ENCODE assay signal across 12 cellular contexts in genomic region chr6:20182926-20183521, GRCh38. TPM values are rescaled to one million over a fixed set of nuclear protein-coding genes. Genes with fewer than 3 reads are reported as not detected.
A peak's percentile ranks its signal among the peaks of the same experiment; 100 is the strongest.
DNase-seq lines count a peak whose midpoint lies in the region; ATAC-seq and TF ChIP-seq lines count a peak whose summit lies in the region.
"Had no signal": no experiment of that assay in that cellular context is flagged by ENCODE, and none has a peak within 500 bp of the region (broad histone marks: within the 10 kb centered on the region; RNA-seq: fewer than 3 reads in every experiment).

No MANE protein-coding gene starts in this region.

- CTCF ChIA-PET in activated CD8-positive, alpha-beta T cell treated with anti-CD3 and anti-CD28 coated beads, Interleukin-2, amount 10 ng/mL, durations not matched to agents 7 days and 5 days (lab: Charles Lee), result no interaction called here

- H3K9me3 Mint-ChIP-seq in activated T-helper 17 cell treated with anti-CD3 and anti-CD28 coated beads, Interleukin-2, amount 50 U/mL, for 72 hours, result peaks cover 5% of the 10 kb centered on the region
- no peaks in the 10 kb centered on the region for H3K9me3 Mint-ChIP-seq in type B pancreatic cell
- H3K9me3 Mint-ChIP-seq in activated CD8-positive, alpha-beta T cell treated with anti-CD3 and anti-CD28 coated beads, Interleukin-2, amount 10 ng/mL, durations not matched to agents 7 days and 5 days (ENCODE audit: insufficient read depth), result no peaks in the 10 kb centered on the region

- H3K4me3 Mint-ChIP-seq in activated T-helper 17 cell treated with anti-CD3 and anti-CD28 coated beads, Interleukin-2, amount 50 U/mL, for 72 hours, result no peak overlapping the region
- H3K4me3 Mint-ChIP-seq in type B pancreatic cell, result no peak overlapping the region
- no peak overlapping the region for H3K4me3 Mint-ChIP-seq in activated CD8-positive, alpha-beta T cell treated with anti-CD3 and anti-CD28 coated beads, Interleukin-2, amount 10 ng/mL, durations not matched to agents 7 days and 5 days

- H3K27ac Mint-ChIP-seq in activated T-helper 17 cell treated with anti-CD3 and anti-CD28 coated beads, Interleukin-2, amount 50 U/mL, for 72 hours, result peak overlapping the region; percentile 18
- peak overlapping the region; percentile 13 for H3K27ac Mint-ChIP-seq in type B pancreatic cell
- H3K27ac Mint-ChIP-seq in activated CD8-positive, alpha-beta T cell treated with anti-CD3 and anti-CD28 coated beads, Interleukin-2, amount 10 ng/mL, durations not matched to agents 7 days and 5 days, result no peak overlapping the region

- POLR2A ChIA-PET in activated CD8-positive, alpha-beta T cell treated with anti-CD3 and anti-CD28 coated beads, Interleukin-2, amount 10 ng/mL, durations not matched to agents 7 days and 5 days (lab: Charles Lee), result no interaction called here

- H3K4me1 Mint-ChIP-seq in activated T-helper 17 cell treated with anti-CD3 and anti-CD28 coated beads, Interleukin-2, amount 50 U/mL, for 72 hours, result peaks cover 12% of the 10 kb centered on the region
- H3K4me1 Mint-ChIP-seq in type B pancreatic cell (ENCODE audit: unreplicated experiment), result peaks cover 6% of the 10 kb centered on the region
- peaks cover 7% of the 10 kb centered on the region for H3K4me1 Mint-ChIP-seq in activated CD8-positive, alpha-beta T cell treated with anti-CD3 and anti-CD28 coated beads, Interleukin-2, amount 10 ng/mL, durations not matched to agents 7 days and 5 days (ENCODE audit: low read depth)

- DNase-seq in SIG-M5 treated with dmso at 0.1 percent for 504 hours (lab: John Stamatoyannopoulos, UW; ENCODE audit: unreplicated experiment) (peak; percentile 44), SIG-M5 (lab: John Stamatoyannopoulos, UW) (no peak), iris pigment epithelial cell (ENCODE audit: low read depth) (peak; percentile 52), type B pancreatic cell (ENCODE audit: extremely low spot score, unreplicated experiment) (no peak)
- DNase-seq in activated CD8-positive, alpha-beta memory T cell treated with anti-CD3 and anti-CD28 coated beads, Interleukin-2, amount 50 U/mL, for 48 hours, result no peak
- DNase-seq in activated CD8-positive, alpha-beta T cell treated with anti-CD3 and anti-CD28 coated beads, Interleukin-2, amount 10 ng/mL, durations not matched to agents 7 days and 5 days, result no peak
- DNase-seq: activated effector memory CD4-positive, alpha-beta T cell treated with Interleukin-2 at 50 U/mL for 16 hours; nucleus accumbens; stimulated activated CD4-positive, alpha-beta T cell treated with anti-CD3 and anti-CD28 coated beads, Interleukin-4, amount 100 ng/mL, for 24 hours had no signal

- H3K36me3 Mint-ChIP-seq in activated T-helper 17 cell treated with anti-CD3 and anti-CD28 coated beads, Interleukin-2, amount 50 U/mL, for 72 hours (ENCODE audit: low read depth), result peaks cover 21% of the 10 kb centered on the region
- H3K36me3 Mint-ChIP-seq in type B pancreatic cell, result peaks cover 33% of the 10 kb centered on the region
- H3K36me3 Mint-ChIP-seq in activated CD8-positive, alpha-beta T cell treated with anti-CD3 and anti-CD28 coated beads, Interleukin-2, amount 10 ng/mL, durations not matched to agents 7 days and 5 days (ENCODE audit: low read depth), result peaks cover 22% of the 10 kb centered on the region

- ATAC-seq in activated T-helper 17 cell treated with anti-CD3 and anti-CD28 coated beads, Interleukin-2, amount 50 U/mL, for 72 hours (replicated peaks), result no peak
- ATAC-seq in activated CD8-positive, alpha-beta T cell treated with anti-CD3 and anti-CD28 coated beads, Interleukin-2, amount 10 ng/mL, durations not matched to agents 7 days and 5 days, result no peak
- ATAC-seq in GM21423 (IDR thresholded peaks at IDR 0.05; ENCODE audit: unreplicated experiment), result no peak
- ATAC-seq: activated CD4-positive, CD25-positive, alpha-beta regulatory T cell treated with anti-CD3 and anti-CD28 coated beads, Interleukin-2, amount 50 U/mL, for 24 hours had no signal

- no peaks in the 10 kb centered on the region for H3K27me3 Mint-ChIP-seq in activated T-helper 17 cell treated with anti-CD3 and anti-CD28 coated beads, Interleukin-2, amount 50 U/mL, for 72 hours
- H3K27me3 Mint-ChIP-seq in type B pancreatic cell, result no peaks in the 10 kb centered on the region
- no peaks in the 10 kb centered on the region for H3K27me3 Mint-ChIP-seq in activated CD8-positive, alpha-beta T cell treated with anti-CD3 and anti-CD28 coated beads, Interleukin-2, amount 10 ng/mL, durations not matched to agents 7 days and 5 days (ENCODE audit: low read depth)

- TF ChIP-seq CTCF in type B pancreatic cell (conservative IDR thresholded peaks at IDR 0.05), result no peak

RNA-seq across cellular contexts. Expression of gene MBOAT1, which starts 29.2 kb away (rescaled TPM):
- total RNA-seq in activated T-helper 17 cell treated with anti-CD3 and anti-CD28 coated beads, Interleukin-2, amount 50 U/mL, for 72 hours, result 10 to 100 TPM; 15.7 to 18.3 TPM
- total RNA-seq in type B pancreatic cell (ENCODE audit: low replicate concordance), result 83.3 and 116 TPM in 2 replicates
- 10 to 100 TPM; 14.2 to 15.5 TPM for total RNA-seq in activated CD8-positive, alpha-beta T cell treated with anti-CD3 and anti-CD28 coated beads, Interleukin-2, amount 10 ng/mL, durations not matched to agents 7 days and 5 days

Comparison
In these comparisons a context has a peak if more than half of its experiments do, and no peak if none do; other contexts are left out.
1. DNase-seq: peak in SIG-M5 treated with dmso at 0.1 percent for 504 hours (single experiment) and iris pigment epithelial cell (single experiment); none in SIG-M5 (single experiment), type B pancreatic cell (single experiment), activated CD8-positive, alpha-beta memory T cell treated with anti-CD3 and anti-CD28 coated beads, Interleukin-2, amount 50 U/mL, for 48 hours (single experiment) and activated CD8-positive, alpha-beta T cell treated with anti-CD3 and anti-CD28 coated beads, Interleukin-2, amount 10 ng/mL, durations not matched to agents 7 days and 5 days (single experiment).